In genomic region chr2:223297788-223298187, GRCh38 we compare ENCODE assay signal across 17 cellular contexts.
DNase-seq lines count a peak whose midpoint lies in the region; ATAC-seq, FAIRE-seq and TF ChIP-seq lines count a peak whose summit lies in the region.
"Had no signal": no experiment of that assay in that cellular context is flagged by ENCODE, and none has a peak within 500 bp of the region (broad histone marks: within the 10 kb centered on the region; RNA-seq: fewer than 3 reads in every experiment).

No MANE protein-coding gene starts in this region.

- no peak for ATAC-seq in GM19351 (IDR thresholded peaks at IDR 0.05; ENCODE audit: unreplicated experiment)
- ATAC-seq: activated naive CD4-positive, alpha-beta T cell treated with anti-CD3 and anti-CD28 coated beads, Interleukin-2, amount 50 U/mL, for 72 hours; right lobe of liver had no signal

- CTCF ChIA-PET in mammary epithelial cell (lab: Charles Lee; ENCODE audit: low non-redundant PET) = no interaction called here
- CTCF ChIA-PET in MCF 10A (lab: Yijun Ruan, JAX) = interaction anchor here (0.6 kb wide), 1 partner anchor 1830 kb away, joined by 3 read pairs; no protein-coding TSS in a partner anchor

- H3K27ac Mint-ChIP-seq in MCF 10A (ENCODE audit: low read depth, unreplicated experiment) = no peak overlapping the region
- H3K27ac Mint-ChIP-seq: activated CD4-positive, alpha-beta T cell treated with anti-CD3 and anti-CD28 coated beads, Interleukin-2, amount 10 ng/mL, durations not matched to agents 24 days and 14 days; activated naive CD4-positive, alpha-beta T cell treated with anti-CD3 and anti-CD28 coated beads, Interleukin-2, amount 50 U/mL, for 72 hours; endodermal cell had no signal

- POLR2A ChIA-PET in MCF 10A (lab: Yijun Ruan, JAX) = interaction anchor here (1.0 kb wide), 1 partner anchor 17 kb away, joined by 4 read pairs; no protein-coding TSS in a partner anchor

- H3K4me2 ChIP-seq in mammary epithelial cell (ENCODE audit: insufficient read depth, low read depth, low read length) = no peak overlapping the region

- H3K4me1 ChIP-seq in mammary epithelial cell (ENCODE audit: insufficient read depth, low read length) = no peaks in the 10 kb centered on the region
- H3K4me1 ChIP-seq: right lobe of liver, testis had no signal

- H3K9me3 Mint-ChIP-seq in MCF 10A (ENCODE audit: unreplicated experiment) = no peaks in the 10 kb centered on the region
- H3K9me3 Mint-ChIP-seq: activated CD4-positive, alpha-beta T cell treated with anti-CD3 and anti-CD28 coated beads, Interleukin-2, amount 10 ng/mL, durations not matched to agents 24 days and 14 days; endodermal cell had no signal

- no peak overlapping the region for H3K27ac ChIP-seq in mammary epithelial cell (ENCODE audit: insufficient read depth, low read depth, low read length)
- H3K27ac ChIP-seq: right lobe of liver, testis had no signal

- TF ChIP-seq CTCF in mammary epithelial cell (conservative IDR thresholded peaks at IDR 0.05 in 1 of 2, IDR thresholded peaks at IDR 0.05 in 1 of 2; ENCODE audit: extremely low read depth in 1 of 2, insufficient read depth in 1 of 2, low read depth in 1 of 2, low read length in 2 of 2) (no peak), MCF 10A (IDR thresholded peaks at IDR 0.05; ENCODE audit: unreplicated experiment) (no peak), epithelial cell of esophagus (IDR thresholded peaks at IDR 0.05; ENCODE audit: insufficient read depth, low read depth, low read length, missing control alignments) (no peak)

- H3K9me3 ChIP-seq in mammary epithelial cell (replicated peaks; ENCODE audit: insufficient read depth, low read length) = no peaks in the 10 kb centered on the region
- H3K9me3 ChIP-seq: right lobe of liver, testis had no signal

- no peak for TF ChIP-seq POLR2A in GM12892 (IDR thresholded peaks at IDR 0.05; ENCODE audit: low read depth, low read length)

- dilution Hi-C loops in mammary epithelial cell (cut with HindIII; ENCODE audit: low sequenced_read_pairs) = no loop called here

- no peaks in the 10 kb centered on the region for H3K4me1 Mint-ChIP-seq in MCF 10A (ENCODE audit: insufficient read depth, unreplicated experiment)
- H3K4me1 Mint-ChIP-seq: activated CD4-positive, alpha-beta T cell treated with anti-CD3 and anti-CD28 coated beads, Interleukin-2, amount 10 ng/mL, durations not matched to agents 24 days and 14 days had no signal

- no peaks in the 10 kb centered on the region for H3K36me3 ChIP-seq in mammary epithelial cell (ENCODE audit: insufficient read depth, low read length)
- H3K36me3 ChIP-seq: right lobe of liver had no signal

- H3K36me3 Mint-ChIP-seq in MCF 10A (ENCODE audit: insufficient read depth, unreplicated experiment) = no peaks in the 10 kb centered on the region

- DNase-seq in mammary epithelial cell = peak; percentile 14
- DNase-seq in MCF 10A (ENCODE audit: unreplicated experiment) = no peak
- peak; percentile 77 for DNase-seq in NCI-H345 treated with DMSO at 0.1 percent for 48 hours (lab: John Stamatoyannopoulos, UW; ENCODE audit: unreplicated experiment)
- peak; percentile 53 for DNase-seq in epithelial cell of esophagus (ENCODE audit: low read depth)
- no peak for DNase-seq in activated CD4-positive, CD25-positive, alpha-beta regulatory T cell (lab: John Stamatoyannopoulos, UW)
- no peak for DNase-seq in GM12892 (ENCODE audit: insufficient read length)
- no peak for DNase-seq in SKM-1 treated with dmso at 0.1 percent for 144 hours (lab: John Stamatoyannopoulos, UW; ENCODE audit: unreplicated experiment)
- DNase-seq: activated CD4-positive, alpha-beta T cell treated with anti-CD3 and anti-CD28 coated beads, Interleukin-2, amount 10 ng/mL, durations not matched to agents 24 days and 14 days; activated T-cell treated with anti-CD3 and anti-CD28 coated beads for 4 hours; central memory CD4-positive, alpha-beta T cell; endodermal cell; right lobe of liver; SHP77 treated with DMSO at 0.1 percent for 48 hours; testis had no signal

- no peak overlapping the region for H3K9ac ChIP-seq in mammary epithelial cell (ENCODE audit: insufficient read depth, low read length)

- in situ Hi-C loops in mammary epithelial cell (cut with MboI; ENCODE audit: low sequenced_read_pairs in 2 of 2) = no loop called here

- intact Hi-C loops in mammary epithelial cell (cut with micrococcal nuclease) = no loop called here
- intact Hi-C loops in MCF 10A (cut with micrococcal nuclease) = no loop called here

- H2AFZ ChIP-seq in mammary epithelial cell (ENCODE audit: low read depth, low read length) = no peak overlapping the region

- no peaks in the 10 kb centered on the region for H4K20me1 ChIP-seq in mammary epithelial cell (ENCODE audit: insufficient read depth, low read length)

- no peak overlapping the region for H3K4me3 Mint-ChIP-seq in MCF 10A (ENCODE audit: unreplicated experiment)
- H3K4me3 Mint-ChIP-seq: activated CD4-positive, alpha-beta T cell treated with anti-CD3 and anti-CD28 coated beads, Interleukin-2, amount 10 ng/mL, durations not matched to agents 24 days and 14 days; endodermal cell had no signal

- no peaks in the 10 kb centered on the region for H3K27me3 Mint-ChIP-seq in MCF 10A (ENCODE audit: insufficient read depth, unreplicated experiment)
- H3K27me3 Mint-ChIP-seq: activated CD4-positive, alpha-beta T cell treated with anti-CD3 and anti-CD28 coated beads, Interleukin-2, amount 10 ng/mL, durations not matched to agents 24 days and 14 days had no signal

- H3K27me3 ChIP-seq in mammary epithelial cell (ENCODE audit: insufficient read depth, low read length) = no peaks in the 10 kb centered on the region
- H3K27me3 ChIP-seq: right lobe of liver, testis had no signal

- H3K79me2 ChIP-seq in mammary epithelial cell (ENCODE audit: insufficient read depth, low read length) = no peaks in the 10 kb centered on the region

- BruUV-seq in mammary epithelial cell (replicated peaks; lab: Mats Ljungman, UMichigan) = no TSS peak
- BruUV-seq in MCF 10A (replicated peaks; lab: Mats Ljungman, UMichigan) = no TSS peak

- H3K4me3 ChIP-seq in mammary epithelial cell (replicated peaks in 1 of 3; ENCODE audit: insufficient read depth in 1 of 3, low read depth in 2 of 3, low read length in 3 of 3) = no peak overlapping the region
- H3K4me3 ChIP-seq in epithelial cell of esophagus (ENCODE audit: low read length) = no peak overlapping the region
- H3K4me3 ChIP-seq: right lobe of liver, testis had no signal

- no peak for FAIRE-seq in GM12892 (lab: Jason Lieb, UNC)
- FAIRE-seq: frontal cortex had no signal

Comparison
In these comparisons a context has a peak if more than half of its experiments do, and no peak if none do; other contexts are left out.
1. DNase-seq: peak in mammary epithelial cell (single experiment), NCI-H345 treated with DMSO at 0.1 percent for 48 hours (single experiment) and epithelial cell of esophagus (single experiment); none in MCF 10A (single experiment), activated CD4-positive, CD25-positive, alpha-beta regulatory T cell (0 of 4), GM12892 (single experiment) and SKM-1 treated with dmso at 0.1 percent for 144 hours (single experiment).